ENCODE assay signal across 1 cellular context in genomic region chr11:75563501-75563977, GRCh38.
TF ChIP-seq lines count a peak whose summit lies in the region.

No MANE protein-coding gene starts in this region.

TF ChIP-seq in endothelial cell of umbilical vein, 7 proteins besides CTCF, POLR2A, EP300 and RAD21 (continued from another document):
- TF ChIP-seq MAX (IDR thresholded peaks at IDR 0.05; ENCODE audit: insufficient read depth, insufficient read length) (no peak), JUN (IDR thresholded peaks at IDR 0.05; ENCODE audit: borderline replicate concordance, insufficient read depth, insufficient read length, low read depth) (no peak), POLR2AphosphoS5 (IDR thresholded peaks at IDR 0.05; ENCODE audit: insufficient read depth, low read depth, low read length) (no peak)
